Comparison of ENCODE assay signal across 12 cellular contexts in the genomic region with DNA sequence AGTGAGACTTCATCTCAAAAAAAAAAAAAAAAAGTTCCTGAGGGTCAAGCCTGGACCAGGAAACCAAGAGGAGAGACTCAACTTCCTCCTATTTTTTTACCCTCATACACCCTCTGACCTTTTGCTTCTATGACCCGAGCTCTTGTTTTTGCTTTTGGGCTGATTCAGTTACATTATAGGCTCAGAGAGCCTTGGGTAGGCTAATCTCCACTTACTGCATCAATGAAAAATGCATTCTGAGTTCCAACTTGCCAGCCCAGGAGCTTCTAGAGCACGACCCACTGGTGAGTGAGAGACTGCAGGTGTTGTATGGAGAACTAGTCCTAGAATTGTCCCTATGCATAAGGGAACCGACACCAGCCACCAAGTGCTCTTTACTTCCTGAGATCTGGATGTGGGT.
A peak's percentile ranks its signal among the peaks of the same experiment; 100 is the strongest.
DNase-seq lines count a peak whose midpoint lies in the region; ATAC-seq and TF ChIP-seq lines count a peak whose summit lies in the region.
"Had no signal": no experiment of that assay in that cellular context is flagged by ENCODE, and none has a peak within 500 bp of the region (broad histone marks: within the 10 kb centered on the region; RNA-seq: fewer than 3 reads in every experiment).

No MANE protein-coding gene starts in this region.

- H3K27ac ChIP-seq in skeletal muscle tissue (ENCODE audit: low read depth, low read length) (peak overlapping the region; percentile 4), RWPE1 (no peak overlapping the region)

- H3K27me3 ChIP-seq in adipocyte (replicated peaks; ENCODE audit: control insufficient read depth, insufficient read depth, low read length): no peaks in the 10 kb centered on the region
- H3K27me3 ChIP-seq in skeletal muscle tissue (ENCODE audit: control insufficient read depth in 3 of 3, insufficient read depth in 3 of 3, low read length in 3 of 3): peaks cover 0 to 8% (median 2%) of the 10 kb centered on the region in 3 donors

- TF ChIP-seq CTCF in GM12865 (IDR thresholded peaks at IDR 0.05; ENCODE audit: insufficient read depth, low read depth, low read length, missing control alignments) (no peak), RWPE1 (conservative IDR thresholded peaks at IDR 0.05; ENCODE audit: low read depth) (no peak)

- intact Hi-C loops in Right ventricle myocardium superior (cut with DNase I): no loop called here

- H3K36me3 ChIP-seq in adipocyte (ENCODE audit: control insufficient read depth, insufficient read depth, low read length, severe bottlenecking) (peaks cover 10% of the 10 kb centered on the region), skeletal muscle tissue (ENCODE audit: control insufficient read depth in 3 of 3, insufficient read depth in 3 of 3, low read length in 3 of 3) (no peaks in the 10 kb centered on the region)

- H3K4me1 ChIP-seq in adipocyte (ENCODE audit: control insufficient read depth, insufficient read depth, low read length) (peaks cover 64% of the 10 kb centered on the region), skeletal muscle tissue (ENCODE audit: control insufficient read depth in 3 of 3, insufficient read depth in 3 of 3, low read length in 3 of 3) (peaks cover 16 to 30% (median 25%) of the 10 kb centered on the region in 3 donors)

- DNase-seq in GM12865 (ENCODE audit: low read depth) (peak; percentile 32), adipocyte (ENCODE audit: low read depth) (peak; percentile 52), Right ventricle myocardium superior (no peak), RWPE1 (ENCODE audit: low spot score) (no peak), NCI-H2029 treated with DMSO at 0.1 percent for 48 hours (lab: John Stamatoyannopoulos, UW) (no peak)
- DNase-seq: activated CD4-positive, alpha-beta T cell treated with anti-CD3 and anti-CD28 coated beads for 36 hours; activated naive CD4-positive, alpha-beta T cell treated with anti-CD3 and anti-CD28 coated beads for 36 hours; Calu3; effector memory CD4-positive, alpha-beta T cell had no signal

- POLR2A ChIA-PET in RWPE1 (lab: Yijun Ruan, JAX; ENCODE audit: low non-redundant PET): no interaction called here

- H3K9me3 ChIP-seq in adipocyte (ENCODE audit: control insufficient read depth, low read length): no peaks in the 10 kb centered on the region
- no peaks in the 10 kb centered on the region for H3K9me3 ChIP-seq in skeletal muscle tissue (ENCODE audit: control insufficient read depth in 3 of 3, low read length in 3 of 3)

- CTCF ChIA-PET in RWPE1 (lab: Yijun Ruan, JAX): interaction anchor here (0.6 kb wide), 1 partner anchor 33 kb away, joined by 3 read pairs; no protein-coding TSS in a partner anchor

- no peak overlapping the region for H3K9ac ChIP-seq in adipocyte (ENCODE audit: low read length)
- H3K9ac ChIP-seq in skeletal muscle tissue (ENCODE audit: low read depth in 1 of 3, low read length in 3 of 3): no peak overlapping the region

- H3K4me3 ChIP-seq in GM12865 (ENCODE audit: low read depth, low read length) (no peak overlapping the region), adipocyte (ENCODE audit: low read length) (no peak overlapping the region), skeletal muscle tissue (ENCODE audit: low read length in 3 of 3) (no peak overlapping the region)

- no peak for TF ChIP-seq POLR2A in GM18505 (IDR thresholded peaks at IDR 0.05; ENCODE audit: borderline replicate concordance, extremely low read depth, insufficient read depth, insufficient read length)

- ATAC-seq in Right ventricle myocardium superior (ENCODE audit: poor library complexity): peak; percentile 15
- ATAC-seq in GM18505 (IDR thresholded peaks at IDR 0.05; ENCODE audit: unreplicated experiment): no peak
- ATAC-seq in GM18517 (IDR thresholded peaks at IDR 0.05; ENCODE audit: unreplicated experiment): no peak
- ATAC-seq: activated CD4-positive, alpha-beta T cell treated with anti-CD3 and anti-CD28 coated beads for 36 hours had no signal

Comparison
In these comparisons a context has a peak if more than half of its experiments do, and no peak if none do; other contexts are left out.
1. DNase-seq: peak in GM12865 (single experiment) and adipocyte (single experiment); none in Right ventricle myocardium superior (single experiment), RWPE1 (single experiment) and NCI-H2029 treated with DMSO at 0.1 percent for 48 hours (single experiment).